In the genomic region with DNA sequence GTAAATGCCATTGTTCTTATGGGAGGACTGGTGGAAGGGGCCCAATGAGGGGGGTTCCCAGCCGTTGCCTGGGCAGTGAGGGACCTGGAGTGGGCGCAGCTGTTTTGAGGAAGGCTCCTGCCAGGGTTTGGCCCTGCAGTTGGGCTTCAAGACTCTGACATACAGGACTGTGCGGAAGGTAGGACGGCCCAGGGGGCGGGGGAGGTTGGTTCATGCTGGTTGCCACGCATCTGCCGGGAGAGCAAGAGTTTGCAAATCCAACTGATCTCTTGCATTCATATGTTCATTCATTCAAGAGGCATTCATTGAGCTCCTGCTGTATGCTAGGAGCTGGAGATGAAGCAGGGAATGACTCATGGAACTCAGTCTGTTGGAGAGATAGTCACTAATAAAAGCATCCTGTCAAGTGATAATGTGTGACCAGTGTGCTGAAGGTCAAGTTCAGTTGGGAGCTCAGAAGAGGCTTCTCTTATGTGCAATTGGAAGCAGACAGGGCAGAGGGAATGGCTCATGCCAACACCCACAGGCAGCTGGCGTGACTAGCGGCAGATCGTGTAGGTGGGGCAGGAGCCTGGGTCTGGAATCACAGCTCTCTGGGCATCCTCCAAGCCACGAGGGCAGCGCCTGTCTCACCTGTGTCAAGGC, we compare ENCODE assay signal across 8 cellular contexts. TPM values are rescaled to one million over a fixed set of nuclear protein-coding genes. Genes with fewer than 3 reads are reported as not detected.
A peak's percentile ranks its signal among the peaks of the same experiment; 100 is the strongest.
DNase-seq lines count a peak whose midpoint lies in the region; ATAC-seq and TF ChIP-seq lines count a peak whose summit lies in the region.

No MANE protein-coding gene starts in this region.

- H2BK5ac ChIP-seq in IMR-90 (ENCODE audit: low read depth, low read length, poor library complexity, severe bottlenecking) = peak overlapping the region; percentile 52

- H3K9me3 Mint-ChIP-seq in brain = no peaks in the 10 kb centered on the region

- H3K27ac ChIP-seq in BLaER1 treated with 17β-estradiol and CSF1 and Interleukin-3, amounts not matched to agents 10 nM and 100 nM = peak overlapping the region in 5 of 11 experiments; percentile 70 to 99 (median 97); a peak in 8 of 22 replicates
- peak overlapping the region; percentile 13; the same call in 1 of the 2 replicates for H3K27ac ChIP-seq in IMR-90 (ENCODE audit: insufficient read depth, low read length)
- H3K27ac ChIP-seq in lung (ENCODE audit: low read depth in 1 of 2, low read length in 1 of 2) = peak overlapping the region; percentile 43 to 71

- peak overlapping the region; percentile 1; the same call in 1 of the 2 replicates for H3K23ac ChIP-seq in IMR-90 (ENCODE audit: low read depth, low read length)

- no peak overlapping the region for H3K18ac ChIP-seq in IMR-90 (ENCODE audit: low read depth, low read length)

- H3K4ac ChIP-seq in IMR-90 (ENCODE audit: low read depth, low read length) = peak overlapping the region; percentile 74

- H3K9me3 ChIP-seq in BLaER1 treated with 17β-estradiol and CSF1 and Interleukin-3, amounts not matched to agents 10 nM and 100 nM (replicated peaks in 1 of 11) = peaks cover 0 to 10% (median 0%) of the 10 kb centered on the region in 11 experiments; a peak in 2 of 22 replicates
- H3K9me3 ChIP-seq in IMR-90 (ENCODE audit: control insufficient read depth, insufficient read depth, low read length) (no peaks in the 10 kb centered on the region), lung (ENCODE audit: control insufficient read depth in 2 of 2, insufficient read depth in 1 of 2, low read length in 1 of 2) (peaks cover 0 to 1% of the 10 kb centered on the region in 2 donors)

- H2BK120ac ChIP-seq in IMR-90 (ENCODE audit: low read depth, low read length) = no peak overlapping the region

- peaks cover 4% of the 10 kb centered on the region for H3K36me3 Mint-ChIP-seq in brain

- intact Hi-C loops in IMR-90 (cut with micrococcal nuclease) = no loop called here

- no peak overlapping the region for H4K8ac ChIP-seq in IMR-90 (ENCODE audit: low read depth in 2 of 2, low read length in 2 of 2)

- POLR2A ChIA-PET in IMR-90 (lab: Charles Lee; ENCODE audit: unreplicated experiment) = no interaction called here

- 0 out of 2 replicates have a peak overlapping the region, but pooled peaks have one; percentile 11 for H3K14ac ChIP-seq in IMR-90 (replicated peaks; ENCODE audit: low read depth, low read length)

- peaks cover 21 to 78% of the 10 kb centered on the region in 2 experiments; a peak in 3 of 4 replicates for H3K79me1 ChIP-seq in IMR-90 (ENCODE audit: low read depth in 1 of 2, low read length in 2 of 2)

- no peak overlapping the region for H3K4me3 ChIP-seq in BLaER1 treated with 17β-estradiol and CSF1 and Interleukin-3, amounts not matched to agents 10 nM and 100 nM
- no peak overlapping the region for H3K4me3 ChIP-seq in IMR-90 (ENCODE audit: insufficient read depth, low read depth, low read length)
- H3K4me3 ChIP-seq in lung = no peak overlapping the region

- H2BK20ac ChIP-seq in IMR-90 (ENCODE audit: low read depth, low read length) = no peak overlapping the region

- no peak overlapping the region for H3K56ac ChIP-seq in IMR-90 (ENCODE audit: extremely low read depth, insufficient read depth, low read length)

- H3K27ac Mint-ChIP-seq in brain = peak overlapping the region in 3 of 5 experiments; percentile 85 to 96 (median 91)

- no peak overlapping the region for H2BK15ac ChIP-seq in IMR-90 (ENCODE audit: low read depth, low read length)

- H3K4me1 ChIP-seq in BLaER1 treated with 17β-estradiol and CSF1 and Interleukin-3, amounts not matched to agents 10 nM and 100 nM = peaks cover 67 to 89% (median 70%) of the 10 kb centered on the region in 10 experiments
- H3K4me1 ChIP-seq in IMR-90 (ENCODE audit: control insufficient read depth, insufficient read depth, low read length) = peaks cover 33% of the 10 kb centered on the region
- H3K4me1 ChIP-seq in lung (ENCODE audit: control insufficient read depth in 2 of 2, insufficient read depth in 2 of 2, low read length in 2 of 2) = peaks cover 25 to 38% of the 10 kb centered on the region in 2 donors

- CTCF ChIA-PET in IMR-90 (lab: Yijun Ruan, JAX) = interaction anchor here (1.1 to 2.3 kb wide), 2 partner anchors 16 to 38 kb away, joined by 3 to 8 read pairs; no protein-coding TSS in a partner anchor

- H3K27me3 Mint-ChIP-seq in brain = no peaks in the 10 kb centered on the region

- dilution Hi-C loops in IMR-90 (cut with HindIII; ENCODE audit: low sequenced_read_pairs, unreplicated experiment) = no loop called here

- peak overlapping the region in 1 of 5 experiments; percentile 71 for H3K4me3 Mint-ChIP-seq in brain

- H4K91ac ChIP-seq in IMR-90 (ENCODE audit: insufficient read depth, low read depth, low read length) = no peak overlapping the region

- peak overlapping the region; percentile 98 to 100 (median 100) for H3K4me2 ChIP-seq in BLaER1 treated with 17β-estradiol and CSF1 and Interleukin-3, amounts not matched to agents 10 nM and 100 nM
- H3K4me2 ChIP-seq in IMR-90 (ENCODE audit: low read depth, low read length) = no peak overlapping the region

- H3K9me1 ChIP-seq in IMR-90 (ENCODE audit: insufficient read depth, low read length) = peaks cover 29% of the 10 kb centered on the region

- in situ Hi-C loops in IMR-90 (cut with MboI; ENCODE audit: low sequenced_read_pairs) = no loop called here

- peak overlapping the region; percentile 19 for H2AK9ac ChIP-seq in IMR-90 (replicated peaks; ENCODE audit: low read depth, low read length, poor library complexity)

- peak; percentile 44 for ATAC-seq in IMR-90 (ENCODE audit: low read depth)
- ATAC-seq in lung (ENCODE audit: insufficient read depth, low FRiP score) = no peak
- no peak for ATAC-seq in HG02588 (IDR thresholded peaks at IDR 0.05; ENCODE audit: unreplicated experiment)
- ATAC-seq in GM18498 (IDR thresholded peaks at IDR 0.05; ENCODE audit: unreplicated experiment) = no peak

- peaks cover 100% of the 10 kb centered on the region in 11 experiments for H4K20me1 ChIP-seq in BLaER1 treated with 17β-estradiol and CSF1 and Interleukin-3, amounts not matched to agents 10 nM and 100 nM
- H4K20me1 ChIP-seq in IMR-90 (ENCODE audit: insufficient read depth, low read length) = peaks cover 59% of the 10 kb centered on the region

- TF ChIP-seq POLR2A in IMR-90 (IDR thresholded peaks at IDR 0.05; ENCODE audit: low read depth, low read length) = no peak

- H2AK5ac ChIP-seq in IMR-90 (ENCODE audit: low read depth, low read length) = peak overlapping the region; percentile 81

- TF ChIP-seq CTCF in IMR-90 (conservative IDR thresholded peaks at IDR 0.05; ENCODE audit: low read depth, low read length) (no peak), brain (conservative IDR thresholded peaks at IDR 0.05) (no peak), lung (IDR thresholded peaks at IDR 0.05; ENCODE audit: control extremely low read depth, extremely low read depth) (no peak), GM20000 (IDR thresholded peaks at IDR 0.05; ENCODE audit: extremely low read depth, missing control alignments) (no peak)

- no CpG with 5 or more reads among the region's 12 CpGs for WGBS in IMR-90 (ENCODE audit: extremely low coverage in 2 of 2, insufficient read length in 1 of 2), 2 experiments
- 73 to 77% methylated on average over 12 of the region's 12 CpGs for WGBS in lung, 2 donors

- BruUV-seq in IMR-90 (replicated peaks; lab: Mats Ljungman, UMichigan) = no TSS peak

- H3K27me3 ChIP-seq in BLaER1 treated with 17β-estradiol and CSF1 and Interleukin-3, amounts not matched to agents 10 nM and 100 nM = no peaks in the 10 kb centered on the region
- H3K27me3 ChIP-seq in IMR-90 (ENCODE audit: control insufficient read depth, insufficient read depth, low read length) (no peaks in the 10 kb centered on the region), lung (ENCODE audit: control insufficient read depth, insufficient read depth) (no peaks in the 10 kb centered on the region)

- H3K36me3 ChIP-seq in BLaER1 treated with 17β-estradiol and CSF1 and Interleukin-3, amounts not matched to agents 10 nM and 100 nM = peaks cover 27 to 90% (median 62%) of the 10 kb centered on the region in 11 experiments
- H3K36me3 ChIP-seq in IMR-90 (ENCODE audit: control insufficient read depth, insufficient read depth, low read length) (peaks cover 2% of the 10 kb centered on the region), lung (ENCODE audit: control insufficient read depth in 2 of 2, insufficient read depth in 2 of 2, low read length in 2 of 2) (peaks cover 0 to 14% of the 10 kb centered on the region in 2 donors)

- H3K4me1 Mint-ChIP-seq in brain = peaks cover 37% of the 10 kb centered on the region

- DNase-seq in IMR-90 = peak; percentile 77
- DNase-seq in lung (ENCODE audit: low spot score) = no peak
- no peak for DNase-seq in GM20000 (ENCODE audit: low spot score)
- no peak for DNase-seq in iPS-NIHi7 (ENCODE audit: extremely low spot score)

- H2AFZ ChIP-seq in IMR-90 (replicated peaks; ENCODE audit: low read length, poor library complexity) = peak overlapping the region; percentile 54

- H3K9ac ChIP-seq in BLaER1 treated with 17β-estradiol and CSF1 and Interleukin-3, amounts not matched to agents 10 nM and 100 nM = peak overlapping the region in 3 of 11 experiments; percentile 19 to 98 (median 98); a peak in 3 of 22 replicates
- H3K9ac ChIP-seq in IMR-90 (ENCODE audit: low read depth, low read length) = no peak overlapping the region

- no peak overlapping the region for H4K5ac ChIP-seq in IMR-90 (ENCODE audit: low read depth, low read length)

- TF ChIP-seq RAD21 in IMR-90 (IDR thresholded peaks at IDR 0.05; ENCODE audit: low read length) = no peak

TF ChIP-seq in IMR-90, 13 proteins besides CTCF, POLR2A, EP300 and RAD21:
- no peak for TF ChIP-seq SMC3 (IDR thresholded peaks at IDR 0.05; ENCODE audit: low read depth, low read length)
- 0 out of 2 replicates have a peak, but pooled peaks have one; percentile 3 for TF ChIP-seq CEBPB (IDR thresholded peaks at IDR 0.05; ENCODE audit: low read depth, low read length)
- no peak; the same call in 1 of the 2 replicates for TF ChIP-seq FOS (IDR thresholded peaks at IDR 0.05; ENCODE audit: low read depth, low read length)
- TF ChIP-seq MAZ (IDR thresholded peaks at IDR 0.05; ENCODE audit: borderline replicate concordance, low read depth, low read length) = no peak
- peak; percentile 60 for TF ChIP-seq BHLHE40 (IDR thresholded peaks at IDR 0.05; ENCODE audit: low read depth, low read length)
TF ChIP-seq in IMR-90: peak in this region for 2.

RNA-seq across cellular contexts. Expression of gene SH2B3, which starts 7.8 kb away (rescaled TPM):
- 9.2 and 9.3 TPM in 2 replicates for total RNA-seq in IMR-90 (2012; rRNA removed)
- 20.2 and 20.9 TPM in 2 replicates for polyA plus RNA-seq in IMR-90 (2012; rRNA removed)
- polyA plus RNA-seq in IMR-90 (2012; cell fraction: cytosol; rRNA removed) = 10.1 and 19.4 TPM in 2 replicates
- 21.8 and 24.3 TPM in 2 replicates for polyA plus RNA-seq in IMR-90 (2012; cell fraction: nucleus; rRNA removed; ENCODE audit: low replicate concordance)
- 7.4 TPM for polyA plus RNA-seq in brain (ENCODE audit: insufficient read depth, low read depth, low replicate concordance)
- total RNA-seq in lung = 10 to 100 TPM; 16.2 to 46.0 TPM
- 10 to 100 TPM in 1 of 2 donors, 1 to 10 TPM in 1; 9.6 to 19.6 TPM for polyA plus RNA-seq in lung

RNA-seq across cellular contexts. Expression of gene PHETA1, which starts 44.7 kb away (rescaled TPM):
- 3.1 and 3.2 TPM in 2 replicates for total RNA-seq in IMR-90 (2012; rRNA removed)
- 6.6 and 7.1 TPM in 2 replicates for polyA plus RNA-seq in IMR-90 (2012; rRNA removed)
- polyA plus RNA-seq in IMR-90 (2012; cell fraction: cytosol; rRNA removed) = 8.6 and 15.3 TPM in 2 replicates
- 8.3 and 19.7 TPM in 2 replicates for polyA plus RNA-seq in IMR-90 (2012; cell fraction: nucleus; rRNA removed; ENCODE audit: low replicate concordance)
- polyA plus RNA-seq in brain (ENCODE audit: insufficient read depth, low read depth, low replicate concordance) = 7.2 TPM
- 10 to 100 TPM in 1 of 2 donors, 1 to 10 TPM in 1; 3.1 to 15.4 TPM for total RNA-seq in lung
- 10 to 100 TPM; 12.1 to 14.3 TPM for polyA plus RNA-seq in lung
